ENCODE assay signal across 22 cellular contexts in genomic region chr11:44268807-44269080, GRCh38. TPM values are rescaled to one million over a fixed set of nuclear protein-coding genes. Genes with fewer than 3 reads are reported as not detected.
"Had no signal": no experiment of that assay in that cellular context is flagged by ENCODE, and none has a peak within 500 bp of the region (broad histone marks: within the 10 kb centered on the region; RNA-seq: fewer than 3 reads in every experiment).

No MANE protein-coding gene starts in this region.

- H3K27me3 ChIP-seq: MG63, Peyer's patch had no signal

- DNase-seq: KBM-7, MG63, NCI-H1092, NCI-H1105 treated with DMSO at 0.1 percent for 48 hours, NCI-H1417 treated with DMSO at 0.1 percent for 48 hours, NCI-H146, NCI-H1694 treated with DMSO at 0.1 percent for 48 hours, NCI-H1930, NCI-H2081, NCI-H2107, NCI-H2227 treated with DMSO at 0.1 percent for 48 hours, NCI-H524, NCI-H526 treated with DMSO at 0.1 percent for 48 hours, NCI-H748 treated with DMSO at 0.1 percent for 48 hours, PC-9, Right ventricle myocardium superior, RPMI8226, SIG-M5 had no signal

- H3K27ac ChIP-seq: PC-9, Peyer's patch had no signal

- H3K4me2 ChIP-seq: PC-9 had no signal

- H3K4me3 ChIP-seq: MG63, PC-9, Peyer's patch had no signal

- H3K36me3 ChIP-seq: MG63, Peyer's patch had no signal

- H3K9me3 ChIP-seq: MG63, Peyer's patch had no signal

- H3K4me1 ChIP-seq: Peyer's patch had no signal

- H2AFZ ChIP-seq: PC-9 had no signal

- ATAC-seq: SK-N-SH treated with all-trans-retinoic acid at 6 μM for 48 hours had no signal

RNA-seq across cellular contexts. Expression of gene ALX4, which starts 41.2 kb away (rescaled TPM):
- total RNA-seq: HT-29, LHCN-M2, PC-9, Peyer's patch had no signal
